ENCODE assay signal across 10 cellular contexts in genomic region chr5:135204151-135204600, GRCh38.
DNase-seq lines count a peak whose midpoint lies in the region; ATAC-seq and TF ChIP-seq lines count a peak whose summit lies in the region.
"Had no signal": no experiment of that assay in that cellular context is flagged by ENCODE, and none has a peak within 500 bp of the region (broad histone marks: within the 10 kb centered on the region; RNA-seq: fewer than 3 reads in every experiment).

No MANE protein-coding gene starts in this region.

- H3K4me3 ChIP-seq in GM12875 (ENCODE audit: low read depth, low read length) = no peak overlapping the region
- H3K4me3 ChIP-seq: skin epidermis had no signal

- no peak overlapping the region for H3K4me3 Mint-ChIP-seq in activated T-helper 1 cell treated with anti-CD3 and anti-CD28 coated beads, Interleukin-12 subunit alpha, Interleukin-12 subunit beta, Interleukin-2, Interleukin-4 antibody, amounts not matched to agents 30 ng/mL and 10 ng/mL and 1 ng/mL, durations not matched to agents 14 hours and 24 hours and 36 hours

- DNase-seq in AG09319 (ENCODE audit: extremely low read depth, low read depth) (no peak), SK-MEL-5 (ENCODE audit: low read depth, low spot score) (peak; percentile 48), iris pigment epithelial cell (ENCODE audit: low read depth) (peak; percentile 23), posterior cingulate gyrus (no peak), GM03348 (ENCODE audit: low spot score) (no peak)
- no peak for DNase-seq in activated T-helper 1 cell treated with anti-CD3 and anti-CD28 coated beads, Interleukin-12 subunit alpha, Interleukin-12 subunit beta, Interleukin-2, Interleukin-4 antibody, amounts not matched to agents 30 ng/mL and 10 ng/mL and 1 ng/mL, durations not matched to agents 14 hours and 24 hours and 36 hours (ENCODE audit: low spot score)
- DNase-seq: T-helper 9 cell had no signal

- intact Hi-C loops in posterior cingulate gyrus (cut with DNase I) = no loop called here
- intact Hi-C loops in activated T-helper 1 cell treated with anti-CD3 and anti-CD28 coated beads, Interleukin-12 subunit alpha, Interleukin-12 subunit beta, Interleukin-2, Interleukin-4 antibody, amounts not matched to agents 30 ng/mL and 10 ng/mL and 1 ng/mL, durations not matched to agents 14 hours and 24 hours and 36 hours (cut with micrococcal nuclease) = loop anchor here (5.0 kb wide), 1 partner anchor 1127 kb away; no protein-coding TSS in a partner anchor

- peaks cover 1% of the 10 kb centered on the region for H3K36me3 Mint-ChIP-seq in activated T-helper 1 cell treated with anti-CD3 and anti-CD28 coated beads, Interleukin-12 subunit alpha, Interleukin-12 subunit beta, Interleukin-2, Interleukin-4 antibody, amounts not matched to agents 30 ng/mL and 10 ng/mL and 1 ng/mL, durations not matched to agents 14 hours and 24 hours and 36 hours (ENCODE audit: low read depth)

- in situ Hi-C loops in SK-MEL-5 (cut with HindIII; ENCODE audit: low pct_unique_long_range_greater_than_20kb, low sequenced_read_pairs) = no loop called here

- H3K27me3 Mint-ChIP-seq in activated T-helper 1 cell treated with anti-CD3 and anti-CD28 coated beads, Interleukin-12 subunit alpha, Interleukin-12 subunit beta, Interleukin-2, Interleukin-4 antibody, amounts not matched to agents 30 ng/mL and 10 ng/mL and 1 ng/mL, durations not matched to agents 14 hours and 24 hours and 36 hours (ENCODE audit: insufficient read depth) = peaks cover 18% of the 10 kb centered on the region

- peaks cover 10% of the 10 kb centered on the region for H3K4me1 Mint-ChIP-seq in activated T-helper 1 cell treated with anti-CD3 and anti-CD28 coated beads, Interleukin-12 subunit alpha, Interleukin-12 subunit beta, Interleukin-2, Interleukin-4 antibody, amounts not matched to agents 30 ng/mL and 10 ng/mL and 1 ng/mL, durations not matched to agents 14 hours and 24 hours and 36 hours (ENCODE audit: low read depth)

- H3K27ac Mint-ChIP-seq in activated T-helper 1 cell treated with anti-CD3 and anti-CD28 coated beads, Interleukin-12 subunit alpha, Interleukin-12 subunit beta, Interleukin-2, Interleukin-4 antibody, amounts not matched to agents 30 ng/mL and 10 ng/mL and 1 ng/mL, durations not matched to agents 14 hours and 24 hours and 36 hours = no peak overlapping the region

- TF ChIP-seq CTCF in AG09319 (IDR thresholded peaks at IDR 0.05; ENCODE audit: low read depth, low read length) = peak; percentile 31
- TF ChIP-seq CTCF in GM12875 (IDR thresholded peaks at IDR 0.05; ENCODE audit: borderline replicate concordance, insufficient read depth, low read depth, low read length) = peak; percentile 29; the same call in 1 of the 2 replicates

- ATAC-seq in GM21515 (IDR thresholded peaks at IDR 0.05; ENCODE audit: unreplicated experiment) = no peak

- H3K9me3 Mint-ChIP-seq in activated T-helper 1 cell treated with anti-CD3 and anti-CD28 coated beads, Interleukin-12 subunit alpha, Interleukin-12 subunit beta, Interleukin-2, Interleukin-4 antibody, amounts not matched to agents 30 ng/mL and 10 ng/mL and 1 ng/mL, durations not matched to agents 14 hours and 24 hours and 36 hours = peaks cover 18% of the 10 kb centered on the region

Comparison
In these comparisons a context has a peak if more than half of its experiments do, and no peak if none do; other contexts are left out.
1. DNase-seq: peak in SK-MEL-5 (single experiment) and iris pigment epithelial cell (single experiment); none in AG09319 (single experiment), posterior cingulate gyrus (0 of 10), GM03348 (single experiment) and activated T-helper 1 cell treated with anti-CD3 and anti-CD28 coated beads, Interleukin-12 subunit alpha, Interleukin-12 subunit beta, Interleukin-2, Interleukin-4 antibody, amounts not matched to agents 30 ng/mL and 10 ng/mL and 1 ng/mL, durations not matched to agents 14 hours and 24 hours and 36 hours (single experiment).